In genomic region chr6:41695825-41696224, GRCh38 we compare ENCODE assay signal across 25 cellular contexts. TPM values are rescaled to one million over a fixed set of nuclear protein-coding genes. Genes with fewer than 3 reads are reported as not detected.
"Had no signal": no experiment of that assay in that cellular context is flagged by ENCODE, and none has a peak within 500 bp of the region (broad histone marks: within the 10 kb centered on the region; RNA-seq: fewer than 3 reads in every experiment).

No MANE protein-coding gene starts in this region.

- H3K27me3 Mint-ChIP-seq: activated CD8-positive, alpha-beta T cell treated with anti-CD3 and anti-CD28 coated beads for 36 hours; activated T-cell treated with anti-CD3 and anti-CD28 coated beads, Interleukin-2, amount 50 U/mL, for 24 hours; naive B cell had no signal

- H3K27ac Mint-ChIP-seq: activated CD8-positive, alpha-beta T cell treated with anti-CD3 and anti-CD28 coated beads for 36 hours; activated naive CD4-positive, alpha-beta T cell treated with anti-CD3 and anti-CD28 coated beads for 36 hours; activated T-cell treated with anti-CD3 and anti-CD28 coated beads, Interleukin-2, amount 50 U/mL, for 24 hours; activated T-helper 2 cell treated with anti-CD3 and anti-CD28 coated beads, Interferon-gamma antibody, Interleukin-2, Interleukin-4, amounts not matched to agents 10 μg/mL and 5 μg/mL and 100 μg/mL, durations not matched to agents 14 hours and 24 hours and 36 hours had no signal

- H3K9me3 ChIP-seq: esophagus squamous epithelium, mucosa of descending colon, right lobe of liver, stomach, upper lobe of right lung had no signal

- DNase-seq: activated CD4-positive, alpha-beta T cell treated with anti-CD3 and anti-CD28 coated beads for 48 hours; activated CD4-positive, CD25-positive, alpha-beta regulatory T cell; activated CD8-positive, alpha-beta T cell treated with anti-CD3 and anti-CD28 coated beads for 36 hours; activated naive CD4-positive, alpha-beta T cell treated with anti-CD3 and anti-CD28 coated beads for 36 hours; activated T-cell treated with anti-CD3 and anti-CD28 coated beads, Interleukin-2, amount 50 U/mL, for 24 hours; central memory CD4-positive, alpha-beta T cell; effector CD8-positive, alpha-beta T cell; esophagus squamous epithelium; mucosa of descending colon; naive B cell; stimulated activated CD4-positive, alpha-beta T cell treated with anti-CD3 and anti-CD28 coated beads, Interleukin-4, amount 100 ng/mL, for 1 hour; stomach; T-helper 1 cell; T-helper 9 cell; upper lobe of right lung had no signal

- H3K27me3 ChIP-seq: esophagus squamous epithelium, hepatocyte, right lobe of liver, stomach, upper lobe of right lung had no signal

- H3K9me3 Mint-ChIP-seq: activated CD8-positive, alpha-beta T cell treated with anti-CD3 and anti-CD28 coated beads for 36 hours; activated naive CD4-positive, alpha-beta T cell treated with anti-CD3 and anti-CD28 coated beads for 36 hours; activated T-cell treated with anti-CD3 and anti-CD28 coated beads, Interleukin-2, amount 50 U/mL, for 24 hours; activated T-helper 2 cell treated with anti-CD3 and anti-CD28 coated beads, Interferon-gamma antibody, Interleukin-2, Interleukin-4, amounts not matched to agents 10 μg/mL and 5 μg/mL and 100 μg/mL, durations not matched to agents 14 hours and 24 hours and 36 hours; brain; naive B cell had no signal

- H3K36me3 ChIP-seq: right lobe of liver had no signal

- ATAC-seq: activated CD8-positive, alpha-beta T cell treated with anti-CD3 and anti-CD28 coated beads for 36 hours; left lobe of liver; upper lobe of right lung had no signal

- H3K4me3 Mint-ChIP-seq: activated CD8-positive, alpha-beta T cell treated with anti-CD3 and anti-CD28 coated beads for 36 hours; activated naive CD4-positive, alpha-beta T cell treated with anti-CD3 and anti-CD28 coated beads for 36 hours; activated T-cell treated with anti-CD3 and anti-CD28 coated beads, Interleukin-2, amount 50 U/mL, for 24 hours; brain; naive B cell had no signal

- H3K36me3 Mint-ChIP-seq: brain had no signal

- H3K4me1 ChIP-seq: right lobe of liver had no signal

- H3K27ac ChIP-seq: hepatocyte, right lobe of liver, stomach, upper lobe of right lung had no signal

- H3K4me3 ChIP-seq: esophagus squamous epithelium, hepatocyte, mucosa of descending colon, right lobe of liver, smooth muscle cell, stomach, upper lobe of right lung had no signal

RNA-seq across cellular contexts. Expression of gene PGC, which starts 51.4 kb away (rescaled TPM):
- total RNA-seq: activated CD8-positive, alpha-beta T cell treated with anti-CD3 and anti-CD28 coated beads for 36 hours; activated naive CD4-positive, alpha-beta T cell treated with anti-CD3 and anti-CD28 coated beads for 36 hours; activated T-helper 2 cell treated with anti-CD3 and anti-CD28 coated beads, Interferon-gamma antibody, Interleukin-2, Interleukin-4, amounts not matched to agents 10 μg/mL and 5 μg/mL and 100 μg/mL, durations not matched to agents 14 hours and 24 hours and 36 hours; glomerular endothelial cell; lung microvascular endothelial cell; mucosa of descending colon; osteocyte; pulmonary artery endothelial cell; smooth muscle cell had no signal
- polyA plus RNA-seq: smooth muscle cell had no signal

RNA-seq across cellular contexts. Expression of gene MDFI, which starts 57.6 kb away (rescaled TPM):
- total RNA-seq: activated CD8-positive, alpha-beta T cell treated with anti-CD3 and anti-CD28 coated beads for 36 hours; activated naive CD4-positive, alpha-beta T cell treated with anti-CD3 and anti-CD28 coated beads for 36 hours; activated T-helper 2 cell treated with anti-CD3 and anti-CD28 coated beads, Interferon-gamma antibody, Interleukin-2, Interleukin-4, amounts not matched to agents 10 μg/mL and 5 μg/mL and 100 μg/mL, durations not matched to agents 14 hours and 24 hours and 36 hours; left lobe of liver had no signal
